ENCODE assay signal across 18 cellular contexts in the genomic region with DNA sequence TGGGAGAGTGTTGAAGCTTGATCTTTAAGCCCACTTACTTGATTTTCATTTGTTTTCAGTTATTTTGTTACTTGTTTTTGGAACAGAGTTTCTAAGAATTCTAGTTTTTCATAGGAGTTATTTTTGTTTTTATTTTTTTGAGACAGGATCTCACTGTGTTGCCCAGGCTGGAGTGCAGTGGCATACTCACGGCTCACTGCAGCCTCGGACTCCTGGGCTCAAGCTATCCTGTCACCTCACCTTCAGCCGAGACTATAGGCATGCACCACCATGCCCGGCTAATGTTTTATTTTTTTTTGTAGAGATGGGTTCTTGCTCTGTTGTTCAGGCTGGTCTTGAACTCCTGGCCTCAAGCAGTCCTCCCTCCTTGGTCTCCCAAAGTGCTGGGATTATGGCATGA. TPM values are rescaled to one million over a fixed set of nuclear protein-coding genes. Genes with fewer than 3 reads are reported as not detected.
DNase-seq lines count a peak whose midpoint lies in the region; ATAC-seq and TF ChIP-seq lines count a peak whose summit lies in the region.
"Had no signal": no experiment of that assay in that cellular context is flagged by ENCODE, and none has a peak within 500 bp of the region (broad histone marks: within the 10 kb centered on the region; RNA-seq: fewer than 3 reads in every experiment).

No MANE protein-coding gene starts in this region.

- H4K20me1 ChIP-seq in DND-41 (ENCODE audit: insufficient read depth, low read length), result peaks cover 75% of the 10 kb centered on the region

- H3K36me3 Mint-ChIP-seq in CD4-positive, CD25-positive, alpha-beta regulatory T cell, result peaks cover 25% of the 10 kb centered on the region
- peaks cover 24% of the 10 kb centered on the region for H3K36me3 Mint-ChIP-seq in activated T-helper 17 cell treated with anti-CD3 and anti-CD28 coated beads, Interleukin-2, amount 50 U/mL, for 72 hours (ENCODE audit: low read depth)
- peaks cover 12% of the 10 kb centered on the region for H3K36me3 Mint-ChIP-seq in neural crest cell (ENCODE audit: low read depth)

- H3K9me3 Mint-ChIP-seq in CD4-positive, CD25-positive, alpha-beta regulatory T cell, result no peaks in the 10 kb centered on the region
- no peaks in the 10 kb centered on the region for H3K9me3 Mint-ChIP-seq in activated T-helper 17 cell treated with anti-CD3 and anti-CD28 coated beads, Interleukin-2, amount 50 U/mL, for 72 hours
- H3K9me3 Mint-ChIP-seq in neural crest cell, result no peaks in the 10 kb centered on the region

- H3K4me3 Mint-ChIP-seq in CD4-positive, CD25-positive, alpha-beta regulatory T cell, result peak overlapping the region; percentile 25 to 59 (median 48)
- H3K4me3 Mint-ChIP-seq in activated T-helper 17 cell treated with anti-CD3 and anti-CD28 coated beads, Interleukin-2, amount 50 U/mL, for 72 hours, result peak overlapping the region; percentile 20
- H3K4me3 Mint-ChIP-seq in neural crest cell, result peak overlapping the region; percentile 7
- H3K4me3 Mint-ChIP-seq: activated CD4-positive, alpha-beta T cell treated with anti-CD3 and anti-CD28 coated beads, Interleukin-2, amount 10 ng/mL, durations not matched to agents 7 days and 5 days had no signal

- no peaks in the 10 kb centered on the region for H3K36me3 ChIP-seq in CD4-positive, CD25-positive, alpha-beta regulatory T cell (ENCODE audit: control insufficient read depth, insufficient read depth, low read length)
- peaks cover 48% of the 10 kb centered on the region for H3K36me3 ChIP-seq in DND-41 (ENCODE audit: insufficient read depth, low read length)
- H3K36me3 ChIP-seq: pancreas had no signal

- peaks cover 100% of the 10 kb centered on the region for H3K79me2 ChIP-seq in DND-41 (ENCODE audit: insufficient read depth, low read length)

- H3K4me2 ChIP-seq in DND-41 (ENCODE audit: insufficient read depth, low read length), result peak overlapping the region; percentile 32; the same call in 1 of the 2 replicates
- H3K4me2 ChIP-seq: PC-9 had no signal

- H3K9me3 ChIP-seq in CD4-positive, CD25-positive, alpha-beta regulatory T cell (ENCODE audit: control insufficient read depth in 2 of 2, low read length in 2 of 2), result no peaks in the 10 kb centered on the region
- H3K9me3 ChIP-seq in DND-41 (ENCODE audit: insufficient read depth, low read length, severe bottlenecking), result no peaks in the 10 kb centered on the region
- H3K9me3 ChIP-seq: pancreas, testis had no signal

- H3K9ac ChIP-seq in DND-41 (ENCODE audit: low read depth, low read length), result no peak overlapping the region

- H3K4me1 Mint-ChIP-seq in CD4-positive, CD25-positive, alpha-beta regulatory T cell, result peaks cover 47 to 82% (median 50%) of the 10 kb centered on the region in 4 donors
- peaks cover 41% of the 10 kb centered on the region for H3K4me1 Mint-ChIP-seq in activated T-helper 17 cell treated with anti-CD3 and anti-CD28 coated beads, Interleukin-2, amount 50 U/mL, for 72 hours
- peaks cover 39% of the 10 kb centered on the region for H3K4me1 Mint-ChIP-seq in neural crest cell

- H3K27me3 ChIP-seq in CD4-positive, CD25-positive, alpha-beta regulatory T cell (ENCODE audit: control insufficient read depth, insufficient read depth, low read length), result no peaks in the 10 kb centered on the region
- no peaks in the 10 kb centered on the region for H3K27me3 ChIP-seq in DND-41 (ENCODE audit: insufficient read depth, low read length, poor library complexity)
- H3K27me3 ChIP-seq: pancreas, testis had no signal

- H3K27ac Mint-ChIP-seq in CD4-positive, CD25-positive, alpha-beta regulatory T cell, result peak overlapping the region in 2 of 3 donors; percentile 6 to 65
- no peak overlapping the region for H3K27ac Mint-ChIP-seq in activated T-helper 17 cell treated with anti-CD3 and anti-CD28 coated beads, Interleukin-2, amount 50 U/mL, for 72 hours
- no peak overlapping the region for H3K27ac Mint-ChIP-seq in neural crest cell (ENCODE audit: unreplicated experiment)
- H3K27ac Mint-ChIP-seq: activated CD4-positive, alpha-beta T cell treated with anti-CD3 and anti-CD28 coated beads, Interleukin-2, amount 10 ng/mL, durations not matched to agents 7 days and 5 days had no signal

- H3K4me3 ChIP-seq in CD4-positive, CD25-positive, alpha-beta regulatory T cell (ENCODE audit: low read depth, low read length), result peak overlapping the region; percentile 49
- no peak overlapping the region for H3K4me3 ChIP-seq in DND-41 (ENCODE audit: low read depth in 1 of 2, low read length in 2 of 2)
- H3K4me3 ChIP-seq: pancreas, PC-9, testis had no signal

- TF ChIP-seq CTCF in DND-41 (IDR thresholded peaks at IDR 0.05; ENCODE audit: borderline replicate concordance, extremely low read depth, low read length, poor library complexity, severe bottlenecking) (no peak), neural crest cell (conservative IDR thresholded peaks at IDR 0.05) (no peak)

- no peak overlapping the region for H2AFZ ChIP-seq in DND-41 (ENCODE audit: low read depth, low read length)
- H2AFZ ChIP-seq: PC-9 had no signal

- no peak for ATAC-seq in CD4-positive, CD25-positive, alpha-beta regulatory T cell (ENCODE audit: low read depth in 2 of 2)
- no peak for ATAC-seq in DND-41 (ENCODE audit: insufficient read depth, low read depth)
- ATAC-seq in activated T-helper 17 cell treated with anti-CD3 and anti-CD28 coated beads, Interleukin-2, amount 50 U/mL, for 72 hours (replicated peaks), result no peak
- ATAC-seq in HG03378 (IDR thresholded peaks at IDR 0.05; ENCODE audit: unreplicated experiment), result no peak
- ATAC-seq: pancreas, sciatic nerve had no signal

- H3K27me3 Mint-ChIP-seq in CD4-positive, CD25-positive, alpha-beta regulatory T cell, result no peaks in the 10 kb centered on the region
- H3K27me3 Mint-ChIP-seq in activated T-helper 17 cell treated with anti-CD3 and anti-CD28 coated beads, Interleukin-2, amount 50 U/mL, for 72 hours, result no peaks in the 10 kb centered on the region
- H3K27me3 Mint-ChIP-seq in neural crest cell (ENCODE audit: low read depth), result no peaks in the 10 kb centered on the region
- H3K27me3 Mint-ChIP-seq: activated CD4-positive, alpha-beta T cell treated with anti-CD3 and anti-CD28 coated beads, Interleukin-2, amount 10 ng/mL, durations not matched to agents 7 days and 5 days had no signal

- H3K4me1 ChIP-seq in CD4-positive, CD25-positive, alpha-beta regulatory T cell (ENCODE audit: control insufficient read depth, insufficient read depth, low read length, poor library complexity, severe bottlenecking), result peaks cover 67% of the 10 kb centered on the region
- peaks cover 40% of the 10 kb centered on the region for H3K4me1 ChIP-seq in DND-41 (ENCODE audit: insufficient read depth, low read length)

- no peak for DNase-seq in CD4-positive, CD25-positive, alpha-beta regulatory T cell
- DNase-seq in DND-41 (no peak), neural crest cell (ENCODE audit: low read depth, low spot score) (no peak), amygdala (lab: John Stamatoyannopoulos, UW) (no peak), AG08396 (ENCODE audit: low spot score) (no peak)
- DNase-seq: activated CD4-positive, alpha-beta T cell treated with anti-CD3 and anti-CD28 coated beads, Interleukin-2, amount 10 ng/mL, durations not matched to agents 7 days and 5 days; activated naive CD4-positive, alpha-beta T cell; COR-L47; mammary epithelial cell; MV-4-11; NCI-H2029 treated with DMSO at 0.1 percent for 48 hours; NCI-H345; pancreas; testis had no signal

- no peak overlapping the region for H3K27ac ChIP-seq in CD4-positive, CD25-positive, alpha-beta regulatory T cell (ENCODE audit: insufficient read depth, low read length, poor library complexity, severe bottlenecking)
- no peak overlapping the region for H3K27ac ChIP-seq in DND-41 (ENCODE audit: low read length)
- H3K27ac ChIP-seq: pancreas, PC-9, testis had no signal

RNA-seq across cellular contexts. Expression of gene ERBIN, which starts 6.3 kb away (rescaled TPM):
- 114 TPM for total RNA-seq in CD4-positive, CD25-positive, alpha-beta regulatory T cell
- 10 to 100 TPM; 21.5 to 58.2 (median 38.8) TPM for polyA plus RNA-seq in CD4-positive, CD25-positive, alpha-beta regulatory T cell
- 10 to 100 TPM; 40.0 to 43.9 TPM for total RNA-seq in activated T-helper 17 cell treated with anti-CD3 and anti-CD28 coated beads, Interleukin-2, amount 50 U/mL, for 72 hours
- total RNA-seq in neural crest cell, result 51.2 and 52.2 TPM in 2 replicates

Comparison
In these comparisons a context has a peak if more than half of its experiments do, and no peak if none do; other contexts are left out.
1. H3K27ac Mint-ChIP-seq: peak in CD4-positive, CD25-positive, alpha-beta regulatory T cell (2 of 3); none in activated T-helper 17 cell treated with anti-CD3 and anti-CD28 coated beads, Interleukin-2, amount 50 U/mL, for 72 hours (single experiment) and neural crest cell (single experiment).
2. Peak in every context shown above with its lines, with median percentiles within 50 percentile points of each other: H3K4me3 Mint-ChIP-seq.